In genomic region chr18:61829108-61829507, GRCh38 we compare ENCODE assay signal across 27 cellular contexts.
"Had no signal": no experiment of that assay in that cellular context is flagged by ENCODE, and none has a peak within 500 bp of the region (broad histone marks: within the 10 kb centered on the region; RNA-seq: fewer than 3 reads in every experiment).

No MANE protein-coding gene starts in this region.

- DNase-seq: activated CD4-positive, alpha-beta T cell treated with anti-CD3 and anti-CD28 coated beads, Interleukin-2, amount 10 ng/mL, durations not matched to agents 7 days and 5 days; activated CD4-positive, CD25-positive, alpha-beta regulatory T cell treated with anti-CD3 and anti-CD28 coated beads, Interleukin-2, amount 50 U/mL, for 72 hours; activated CD8-positive, alpha-beta memory T cell treated with anti-CD3 and anti-CD28 coated beads, Interleukin-2, amount 10 ng/mL, durations not matched to agents 7 days and 5 days; activated CD8-positive, alpha-beta T cell treated with anti-CD3 and anti-CD28 coated beads for 36 hours; activated effector memory CD4-positive, alpha-beta T cell treated with anti-CD3 and anti-CD28 coated beads, Interleukin-2, amount 50 U/mL, for 16 hours; activated naive CD4-positive, alpha-beta T cell treated with anti-CD3 and anti-CD28 coated beads, Interleukin-2, amount 50 U/mL, for 16 hours; activated naive CD8-positive, alpha-beta T cell treated with anti-CD3 and anti-CD28 coated beads, Interleukin-2, amount 50 U/mL, for 24 hours; activated T-cell treated with anti-CD3 and anti-CD28 coated beads for 4 hours; brain microvascular endothelial cell; caudate nucleus; colonic mucosa; head of caudate nucleus; lower lobe of right lung; naive thymus-derived CD8-positive, alpha-beta T cell; nucleus accumbens; sigmoid colon; spleen; stimulated activated CD4-positive, alpha-beta T cell treated with anti-CD3 and anti-CD28 coated beads, Interleukin-4, amount 100 ng/mL, for 4 hours; T-helper 1 cell; testis; trophoblast cell; WERI-Rb-1 had no signal

- H3K27ac Mint-ChIP-seq: activated CD4-positive, alpha-beta T cell treated with anti-CD3 and anti-CD28 coated beads, Interleukin-2, amount 10 ng/mL, durations not matched to agents 7 days and 5 days; activated CD8-positive, alpha-beta memory T cell treated with anti-CD3 and anti-CD28 coated beads, Interleukin-2, amount 10 ng/mL, durations not matched to agents 7 days and 5 days; activated CD8-positive, alpha-beta T cell treated with anti-CD3 and anti-CD28 coated beads for 36 hours; activated naive CD8-positive, alpha-beta T cell treated with anti-CD3 and anti-CD28 coated beads, Interleukin-2, amount 50 U/mL, for 24 hours had no signal

- ATAC-seq: activated CD8-positive, alpha-beta memory T cell treated with anti-CD3 and anti-CD28 coated beads, Interleukin-2, amount 10 ng/mL, durations not matched to agents 7 days and 5 days; activated CD8-positive, alpha-beta T cell treated with anti-CD3 and anti-CD28 coated beads for 36 hours; activated naive CD8-positive, alpha-beta T cell treated with anti-CD3 and anti-CD28 coated beads, Interleukin-2, amount 50 U/mL, for 24 hours; gastroesophageal sphincter; lower lobe of right lung; naive thymus-derived CD8-positive, alpha-beta T cell had no signal

- H3K9me3 ChIP-seq: ascending aorta, colonic mucosa, gastroesophageal sphincter, lower lobe of right lung, sigmoid colon, spleen, testis, vagina had no signal

- H3K27ac ChIP-seq: ascending aorta, brain microvascular endothelial cell, colonic mucosa, dorsolateral prefrontal cortex, epithelial cell of prostate, gastroesophageal sphincter, lower lobe of right lung, sigmoid colon, spleen, testis, vagina, WERI-Rb-1 had no signal

- H3K27me3 ChIP-seq: ascending aorta, brain microvascular endothelial cell, colonic mucosa, gastroesophageal sphincter, sigmoid colon, testis, vagina had no signal

- H3K4me3 Mint-ChIP-seq: activated CD4-positive, alpha-beta T cell treated with anti-CD3 and anti-CD28 coated beads, Interleukin-2, amount 10 ng/mL, durations not matched to agents 7 days and 5 days; activated CD8-positive, alpha-beta memory T cell treated with anti-CD3 and anti-CD28 coated beads, Interleukin-2, amount 10 ng/mL, durations not matched to agents 7 days and 5 days; activated CD8-positive, alpha-beta T cell treated with anti-CD3 and anti-CD28 coated beads for 36 hours; activated naive CD8-positive, alpha-beta T cell treated with anti-CD3 and anti-CD28 coated beads, Interleukin-2, amount 50 U/mL, for 24 hours; naive thymus-derived CD8-positive, alpha-beta T cell had no signal

- H3K36me3 ChIP-seq: ascending aorta, brain microvascular endothelial cell, colonic mucosa, gastroesophageal sphincter, lower lobe of right lung, sigmoid colon, spleen, vagina, WERI-Rb-1 had no signal

- H3K9me3 Mint-ChIP-seq: activated CD4-positive, alpha-beta T cell treated with anti-CD3 and anti-CD28 coated beads, Interleukin-2, amount 10 ng/mL, durations not matched to agents 7 days and 5 days; activated CD8-positive, alpha-beta T cell treated with anti-CD3 and anti-CD28 coated beads for 36 hours; activated naive CD8-positive, alpha-beta T cell treated with anti-CD3 and anti-CD28 coated beads, Interleukin-2, amount 50 U/mL, for 24 hours; naive thymus-derived CD8-positive, alpha-beta T cell had no signal

- H3K36me3 Mint-ChIP-seq: activated CD8-positive, alpha-beta memory T cell treated with anti-CD3 and anti-CD28 coated beads, Interleukin-2, amount 10 ng/mL, durations not matched to agents 7 days and 5 days; naive thymus-derived CD8-positive, alpha-beta T cell had no signal

- H3K4me1 ChIP-seq: colonic mucosa, gastroesophageal sphincter, sigmoid colon, testis had no signal

- H3K4me3 ChIP-seq: ascending aorta, colonic mucosa, dorsolateral prefrontal cortex, gastroesophageal sphincter, lower lobe of right lung, sigmoid colon, spleen, testis, vagina had no signal
